ENCODE assay signal across 8 cellular contexts in the genomic region with DNA sequence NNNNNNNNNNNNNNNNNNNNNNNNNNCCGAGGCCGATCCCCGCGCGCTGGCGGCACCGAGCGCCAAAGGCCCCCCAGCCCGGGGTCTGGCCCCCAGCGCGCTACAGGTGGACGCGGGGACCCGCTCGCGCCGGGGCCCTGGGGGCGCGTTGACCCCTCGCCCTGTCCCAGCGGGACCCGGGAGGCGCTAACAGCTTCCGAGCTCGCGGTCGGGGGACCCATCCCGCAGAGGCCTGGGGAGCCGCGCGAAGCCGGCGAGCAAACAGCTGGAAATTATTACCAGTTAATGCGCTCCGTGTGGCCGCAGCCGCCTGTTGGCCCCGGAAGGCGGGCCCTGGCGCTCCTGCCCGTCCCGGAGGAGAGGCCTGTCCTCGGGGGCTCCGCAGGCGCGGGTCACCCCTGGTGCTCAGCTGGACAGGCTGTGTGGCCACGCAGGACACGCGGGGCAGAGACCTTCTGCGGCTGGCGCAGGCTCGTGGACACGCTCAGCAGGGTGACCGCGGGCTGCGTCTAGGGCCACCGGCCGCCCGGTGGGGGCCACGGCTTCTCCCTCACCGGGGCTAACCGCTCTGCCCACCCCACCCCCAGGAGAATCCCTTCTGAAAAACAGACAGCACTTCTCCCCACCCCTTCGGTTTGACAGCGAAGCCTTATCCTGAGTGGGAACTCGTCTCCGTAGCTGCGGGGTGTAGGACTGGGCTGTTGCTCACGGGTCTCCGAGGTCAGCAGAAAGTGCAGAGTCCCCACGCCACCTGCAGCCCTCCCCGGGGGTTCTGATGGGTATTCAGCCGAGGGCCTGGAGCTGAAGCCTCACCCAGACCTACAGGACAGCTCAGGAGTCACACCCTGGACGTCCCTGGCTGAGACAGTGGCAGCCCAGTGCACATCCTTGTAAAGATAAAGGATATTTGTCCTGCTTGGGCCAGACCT. TPM values are rescaled to one million over a fixed set of nuclear protein-coding genes. Genes with fewer than 3 reads are reported as not detected.
DNase-seq lines count a peak whose midpoint lies in the region; ATAC-seq lines count a peak whose summit lies in the region.

No MANE protein-coding gene starts in this region.

- H3K4me3 Mint-ChIP-seq in activated naive CD4-positive, alpha-beta T cell treated with anti-CD3 and anti-CD28 coated beads, Interleukin-2, amount 10 ng/mL, durations not matched to agents 7 days and 5 days, result peak overlapping the region; percentile 71

- H3K27me3 ChIP-seq in trophoblast cell (ENCODE audit: insufficient read depth, low read length), result peaks cover 14% of the 10 kb centered on the region

- peak overlapping the region; percentile 32 for H3K14ac ChIP-seq in trophoblast cell (ENCODE audit: low read length)

- H3K23ac ChIP-seq in trophoblast cell (ENCODE audit: low read length), result no peak overlapping the region

- peak overlapping the region; percentile 84 for H3K4me2 ChIP-seq in trophoblast cell (ENCODE audit: low read length)

- H4K12ac ChIP-seq in trophoblast cell (ENCODE audit: low read depth, low read length), result no peak overlapping the region

- peak overlapping the region; percentile 8 for H3K18ac ChIP-seq in trophoblast cell (ENCODE audit: low read length)

- H3K4me1 ChIP-seq in trophoblast cell (ENCODE audit: control insufficient read depth in 1 of 2, insufficient read depth in 2 of 2, low read length in 2 of 2), result peaks cover 7 to 9% of the 10 kb centered on the region in 2 experiments

- no peak overlapping the region for H3K9ac ChIP-seq in trophoblast cell (ENCODE audit: low read length)

- no peak overlapping the region for H2BK12ac ChIP-seq in trophoblast cell (ENCODE audit: low read length)

- peaks cover 3% of the 10 kb centered on the region for H3K4me1 Mint-ChIP-seq in activated naive CD4-positive, alpha-beta T cell treated with anti-CD3 and anti-CD28 coated beads, Interleukin-2, amount 10 ng/mL, durations not matched to agents 7 days and 5 days

- H4K91ac ChIP-seq in trophoblast cell (ENCODE audit: low read depth, low read length), result no peak overlapping the region

- no peak overlapping the region for H4K8ac ChIP-seq in trophoblast cell (ENCODE audit: low read depth, low read length)

- H3K27me3 Mint-ChIP-seq in activated naive CD4-positive, alpha-beta T cell treated with anti-CD3 and anti-CD28 coated beads, Interleukin-2, amount 10 ng/mL, durations not matched to agents 7 days and 5 days, result peaks cover 46% of the 10 kb centered on the region

- no peaks in the 10 kb centered on the region for H3K36me3 ChIP-seq in trophoblast cell (ENCODE audit: control insufficient read depth in 1 of 2, insufficient read depth in 2 of 2, low read length in 2 of 2)

- H3K4ac ChIP-seq in trophoblast cell (ENCODE audit: low read depth, low read length), result no peak overlapping the region

- no peak overlapping the region for H3K27ac ChIP-seq in trophoblast cell (ENCODE audit: low read depth, low read length)

- H3K4me3 ChIP-seq in trophoblast cell (ENCODE audit: low read depth, low read length), result peak overlapping the region; percentile 63

- DNase-seq in stimulated activated CD8-positive, alpha-beta memory T cell treated with anti-CD3 and anti-CD28 coated beads, Interleukin-12 subunit alpha, Interleukin-12 subunit beta, amount 100 ng/mL, for 4 hours (ENCODE audit: low read depth), result peak; percentile 14
- DNase-seq in stimulated activated CD8-positive, alpha-beta memory T cell treated with anti-CD3 and anti-CD28 coated beads, Interleukin-4, amount 100 ng/mL, for 48 hours, result no peak
- peak; percentile 54 for DNase-seq in activated naive CD4-positive, alpha-beta T cell treated with anti-CD3 and anti-CD28 coated beads, Interleukin-2, amount 10 ng/mL, durations not matched to agents 7 days and 5 days
- DNase-seq in Right ventricle myocardium superior, result peak; percentile 80
- peak in 1 of 2 donors; percentile 25 for DNase-seq in trophoblast cell
- DNase-seq in NOMO-1 treated with dmso at 0.1 percent for 144 hours (lab: John Stamatoyannopoulos, UW; ENCODE audit: unreplicated experiment), result no peak
- no peak for DNase-seq in NCI-H2029 (lab: John Stamatoyannopoulos, UW)

- peaks cover 3% of the 10 kb centered on the region for H3K9me3 ChIP-seq in trophoblast cell (ENCODE audit: insufficient read depth, low read depth, low read length)

- CTCF ChIA-PET in activated naive CD4-positive, alpha-beta T cell treated with anti-CD3 and anti-CD28 coated beads, Interleukin-2, amount 10 ng/mL, durations not matched to agents 7 days and 5 days (lab: Charles Lee), result interaction anchor here (2.8 kb wide), 1 partner anchor 79 kb away, joined by 9 read pairs; no protein-coding TSS in a partner anchor

- H3K9me3 Mint-ChIP-seq in activated naive CD4-positive, alpha-beta T cell treated with anti-CD3 and anti-CD28 coated beads, Interleukin-2, amount 10 ng/mL, durations not matched to agents 7 days and 5 days, result no peaks in the 10 kb centered on the region

- H3K79me2 ChIP-seq in trophoblast cell (ENCODE audit: control insufficient read depth, insufficient read depth, low read length, poor library complexity), result peaks cover 2% of the 10 kb centered on the region

- peak overlapping the region; percentile 81 for H3K27ac Mint-ChIP-seq in activated naive CD4-positive, alpha-beta T cell treated with anti-CD3 and anti-CD28 coated beads, Interleukin-2, amount 10 ng/mL, durations not matched to agents 7 days and 5 days

- ATAC-seq in Right ventricle myocardium superior (ENCODE audit: poor library complexity) (peak; percentile 72), GM21717 (IDR thresholded peaks at IDR 0.05; ENCODE audit: unreplicated experiment) (no peak)

- peaks cover 4% of the 10 kb centered on the region for H3K79me1 ChIP-seq in trophoblast cell (ENCODE audit: low read length)

- peak overlapping the region; percentile 13 for H2AK5ac ChIP-seq in trophoblast cell (ENCODE audit: low read length)

- no peak overlapping the region for H2BK5ac ChIP-seq in trophoblast cell (ENCODE audit: low read depth, low read length, poor library complexity)

- peaks cover 7% of the 10 kb centered on the region for H3K36me3 Mint-ChIP-seq in activated naive CD4-positive, alpha-beta T cell treated with anti-CD3 and anti-CD28 coated beads, Interleukin-2, amount 10 ng/mL, durations not matched to agents 7 days and 5 days

- no CpG with 5 or more reads among the region's 73 CpGs for WGBS in trophoblast cell (ENCODE audit: extremely low coverage, insufficient coverage, insufficient read length)

- no peak overlapping the region for H2BK120ac ChIP-seq in trophoblast cell (ENCODE audit: insufficient read depth, low read length, poor library complexity)

- intact Hi-C loops in Right ventricle myocardium superior (cut with DNase I), result no loop called here

- H2AFZ ChIP-seq in trophoblast cell (ENCODE audit: insufficient read depth, low read length, poor library complexity), result peak overlapping the region; percentile 52

RNA-seq across cellular contexts. Expression of a gene that starts 45.6 kb away (rescaled TPM):
- total RNA-seq in Right ventricle myocardium superior, result 19.6 TPM
- polyA plus RNA-seq in trophoblast cell (2013), result 15.5 and 17.3 TPM in 2 replicates

Comparison
In these comparisons a context has a peak if more than half of its experiments do, and no peak if none do; other contexts are left out.
1. DNase-seq: peak in stimulated activated CD8-positive, alpha-beta memory T cell treated with anti-CD3 and anti-CD28 coated beads, Interleukin-12 subunit alpha, Interleukin-12 subunit beta, amount 100 ng/mL, for 4 hours (single experiment), activated naive CD4-positive, alpha-beta T cell treated with anti-CD3 and anti-CD28 coated beads, Interleukin-2, amount 10 ng/mL, durations not matched to agents 7 days and 5 days (single experiment) and Right ventricle myocardium superior (single experiment); none in stimulated activated CD8-positive, alpha-beta memory T cell treated with anti-CD3 and anti-CD28 coated beads, Interleukin-4, amount 100 ng/mL, for 48 hours (single experiment), NOMO-1 treated with dmso at 0.1 percent for 144 hours (single experiment) and NCI-H2029 (single experiment).